9 cellular contexts compared by ENCODE assay signal in genomic region chrX:107537815-107538214, GRCh38.
DNase-seq lines count a peak whose midpoint lies in the region; ATAC-seq and TF ChIP-seq lines count a peak whose summit lies in the region.
"Had no signal": no experiment of that assay in that cellular context is flagged by ENCODE, and none has a peak within 500 bp of the region (broad histone marks: within the 10 kb centered on the region; RNA-seq: fewer than 3 reads in every experiment).

No MANE protein-coding gene starts in this region.

- H3K27me3 ChIP-seq in Karpas-422 (ENCODE audit: low read length): no peaks in the 10 kb centered on the region
- H3K27me3 ChIP-seq in WERI-Rb-1 (ENCODE audit: insufficient read depth, low read depth, severe bottlenecking): peaks cover 3% of the 10 kb centered on the region

- no peaks in the 10 kb centered on the region for H4K20me1 ChIP-seq in Karpas-422 (ENCODE audit: insufficient read depth, low read depth, low read length)

- peaks cover 14% of the 10 kb centered on the region for H3K4me1 ChIP-seq in Karpas-422 (ENCODE audit: low read length)

- ATAC-seq in esophagus mucosa: peak; percentile 67
- ATAC-seq in HG03457 (IDR thresholded peaks at IDR 0.05; ENCODE audit: unreplicated experiment): no peak
- ATAC-seq in HG03139 (IDR thresholded peaks at IDR 0.05; ENCODE audit: unreplicated experiment): no peak

- H3K9me3 ChIP-seq in Karpas-422 (ENCODE audit: low read length) (no peaks in the 10 kb centered on the region), WERI-Rb-1 (ENCODE audit: severe bottlenecking) (no peaks in the 10 kb centered on the region)

- TF ChIP-seq CTCF in WERI-Rb-1 (IDR thresholded peaks at IDR 0.05; ENCODE audit: low read depth, low read length): peak; percentile 69
- peak; percentile 57 for TF ChIP-seq CTCF in retinal pigment epithelial cell (conservative IDR thresholded peaks at IDR 0.05; ENCODE audit: low read depth, low read length)

- no peaks in the 10 kb centered on the region for H3K36me3 ChIP-seq in Karpas-422 (ENCODE audit: insufficient read depth, low read length)
- H3K36me3 ChIP-seq in WERI-Rb-1: no peaks in the 10 kb centered on the region

- H2AFZ ChIP-seq in Karpas-422 (ENCODE audit: low read length): no peak overlapping the region

- H3K27ac ChIP-seq in Karpas-422 (ENCODE audit: low read length): no peak overlapping the region
- no peak overlapping the region for H3K27ac ChIP-seq in WERI-Rb-1
- H3K27ac ChIP-seq: skin epidermis had no signal

- no peaks in the 10 kb centered on the region for H3K79me2 ChIP-seq in Karpas-422 (ENCODE audit: low read length)

- DNase-seq in NCI-H82 (lab: John Stamatoyannopoulos, UW): peak; percentile 66
- DNase-seq in NCI-H82 treated with DMSO at 0.1 percent for 48 hours (lab: John Stamatoyannopoulos, UW; ENCODE audit: unreplicated experiment): no peak
- DNase-seq in Karpas-422: peak; percentile 84
- peak; percentile 41 for DNase-seq in WERI-Rb-1
- no peak for DNase-seq in retinal pigment epithelial cell (ENCODE audit: low read depth)

- no peak overlapping the region for H3K4me2 ChIP-seq in Karpas-422 (ENCODE audit: low read depth, low read length, poor library complexity, severe bottlenecking)

- H3K9ac ChIP-seq in Karpas-422 (ENCODE audit: low read length): no peak overlapping the region

- H3K4me3 ChIP-seq in Karpas-422 (ENCODE audit: low read length) (no peak overlapping the region), WERI-Rb-1 (ENCODE audit: low read depth, low read length) (no peak overlapping the region), retinal pigment epithelial cell (ENCODE audit: low read length) (no peak overlapping the region)
- H3K4me3 ChIP-seq: skin epidermis had no signal

- no peaks in the 10 kb centered on the region for H3K9me2 ChIP-seq in Karpas-422 (replicated peaks; ENCODE audit: insufficient read depth, low read length)

Comparison
In these comparisons a context has a peak if more than half of its experiments do, and no peak if none do; other contexts are left out.
1. DNase-seq: peak in NCI-H82 (single experiment), Karpas-422 (single experiment) and WERI-Rb-1 (single experiment); none in NCI-H82 treated with DMSO at 0.1 percent for 48 hours (single experiment) and retinal pigment epithelial cell (single experiment).